ENCODE assay signal across 11 cellular contexts in genomic region chr12:50201987-50202521, GRCh38. TPM values are rescaled to one million over a fixed set of nuclear protein-coding genes. Genes with fewer than 3 reads are reported as not detected.
DNase-seq lines count a peak whose midpoint lies in the region; FAIRE-seq and TF ChIP-seq lines count a peak whose summit lies in the region.
"Had no signal": no experiment of that assay in that cellular context is flagged by ENCODE, and none has a peak within 500 bp of the region (broad histone marks: within the 10 kb centered on the region; RNA-seq: fewer than 3 reads in every experiment).

No MANE protein-coding gene starts in this region.

- no peak overlapping the region for H3K9ac ChIP-seq in neuronal stem cell (ENCODE audit: low read depth, low read length, poor library complexity)

- H4K91ac ChIP-seq in neuronal stem cell (ENCODE audit: low read depth, low read length, poor library complexity): no peak overlapping the region

- no peak overlapping the region for H3K14ac ChIP-seq in neuronal stem cell (ENCODE audit: low read length)

- no peak overlapping the region for H2BK120ac ChIP-seq in neuronal stem cell (ENCODE audit: low read depth, low read length)

- DNase-seq in AG10803 (ENCODE audit: low read depth) (peak; percentile 86), LHCN-M2 (ENCODE audit: low read depth) (peak; percentile 55), chondrocyte (ENCODE audit: low spot score) (no peak), mucosa of gallbladder (ENCODE audit: low spot score) (peak; percentile 21), neuronal stem cell (ENCODE audit: low spot score) (no peak), inferior parietal cortex (ENCODE audit: extremely low spot score) (no peak), GM19239 (ENCODE audit: insufficient read length, low spot score) (no peak)
- DNase-seq in activated CD4-positive, alpha-beta T cell treated with anti-CD3 and anti-CD28 coated beads, Interleukin-2, amount 10 ng/mL, durations not matched to agents 7 days and 5 days: no peak
- DNase-seq: DND-41 had no signal

- H3K4me3 ChIP-seq in AG10803 (ENCODE audit: low read length): no peak overlapping the region
- H3K4me3 ChIP-seq in neuronal stem cell (ENCODE audit: low read length in 2 of 2): no peak overlapping the region

- no peak overlapping the region for H4K8ac ChIP-seq in neuronal stem cell (ENCODE audit: low read depth, low read length)

- H3K27ac Mint-ChIP-seq in chondrocyte (ENCODE audit: unreplicated experiment): peak overlapping the region; percentile 83
- H3K27ac Mint-ChIP-seq in activated CD4-positive, alpha-beta T cell treated with anti-CD3 and anti-CD28 coated beads, Interleukin-2, amount 10 ng/mL, durations not matched to agents 7 days and 5 days: no peak overlapping the region
- H3K27ac Mint-ChIP-seq: dendritic cell treated with granulocyte-macrophage colony-stimulating factor and Interleukin-4, amounts not matched to agents 40 ng/mL and 50 ng/mL, for 4 days had no signal

- no peak overlapping the region for H3K4ac ChIP-seq in neuronal stem cell (ENCODE audit: low read length)

- CTCF ChIA-PET in activated CD4-positive, alpha-beta T cell treated with anti-CD3 and anti-CD28 coated beads, Interleukin-2, amount 10 ng/mL, durations not matched to agents 7 days and 5 days (lab: Charles Lee): interaction anchor here (2.2 kb wide), 1 partner anchor 91 kb away, joined by 5 read pairs; no protein-coding TSS in a partner anchor

- no peak for TF ChIP-seq CTCF in AG10803 (conservative IDR thresholded peaks at IDR 0.05; ENCODE audit: low read length)
- TF ChIP-seq CTCF in chondrocyte (IDR thresholded peaks at IDR 0.05): no peak

- no peak overlapping the region for H2BK12ac ChIP-seq in neuronal stem cell (ENCODE audit: low read length)

- no peaks in the 10 kb centered on the region for H3K27me3 Mint-ChIP-seq in chondrocyte (ENCODE audit: low read depth)
- H3K27me3 Mint-ChIP-seq in activated CD4-positive, alpha-beta T cell treated with anti-CD3 and anti-CD28 coated beads, Interleukin-2, amount 10 ng/mL, durations not matched to agents 7 days and 5 days: no peaks in the 10 kb centered on the region
- H3K27me3 Mint-ChIP-seq: dendritic cell treated with granulocyte-macrophage colony-stimulating factor and Interleukin-4, amounts not matched to agents 40 ng/mL and 50 ng/mL, for 4 days had no signal

- H3K4me3 Mint-ChIP-seq in chondrocyte (ENCODE audit: unreplicated experiment): no peak overlapping the region
- no peak overlapping the region for H3K4me3 Mint-ChIP-seq in activated CD4-positive, alpha-beta T cell treated with anti-CD3 and anti-CD28 coated beads, Interleukin-2, amount 10 ng/mL, durations not matched to agents 7 days and 5 days
- H3K4me3 Mint-ChIP-seq: dendritic cell treated with granulocyte-macrophage colony-stimulating factor and Interleukin-4, amounts not matched to agents 40 ng/mL and 50 ng/mL, for 4 days had no signal

- H2AFZ ChIP-seq in neuronal stem cell (ENCODE audit: low read length): no peak overlapping the region

- H2BK5ac ChIP-seq in neuronal stem cell (ENCODE audit: low read length): no peak overlapping the region

- H3K36me3 ChIP-seq in neuronal stem cell (replicated peaks in 1 of 2; ENCODE audit: control insufficient read depth in 2 of 2, insufficient read depth in 2 of 2, low read length in 2 of 2): peaks cover 13 to 84% of the 10 kb centered on the region in 2 donors

- no peak overlapping the region for H2BK15ac ChIP-seq in neuronal stem cell (ENCODE audit: low read length)

- no peaks in the 10 kb centered on the region for H3K4me1 ChIP-seq in neuronal stem cell (ENCODE audit: control insufficient read depth in 2 of 2, insufficient read depth in 1 of 2, low read depth in 1 of 2, low read length in 2 of 2)

- H3K18ac ChIP-seq in neuronal stem cell (ENCODE audit: low read length): no peak overlapping the region

- POLR2A ChIA-PET in activated CD4-positive, alpha-beta T cell treated with anti-CD3 and anti-CD28 coated beads, Interleukin-2, amount 10 ng/mL, durations not matched to agents 7 days and 5 days (lab: Charles Lee): no interaction called here

- H3K4me1 Mint-ChIP-seq in chondrocyte (ENCODE audit: low read depth): peaks cover 31% of the 10 kb centered on the region
- H3K4me1 Mint-ChIP-seq in activated CD4-positive, alpha-beta T cell treated with anti-CD3 and anti-CD28 coated beads, Interleukin-2, amount 10 ng/mL, durations not matched to agents 7 days and 5 days: no peaks in the 10 kb centered on the region

- H3K27ac ChIP-seq in neuronal stem cell (replicated peaks; ENCODE audit: low read length): no peak overlapping the region
- H3K27ac ChIP-seq: HL-60 had no signal

- no peak overlapping the region for H2AK5ac ChIP-seq in neuronal stem cell (ENCODE audit: low read depth, low read length)

- no CpG with 5 or more reads among the region's 3 CpGs for WGBS in neuronal stem cell (ENCODE audit: extremely low coverage in 2 of 2, insufficient read length in 2 of 2, insufficient replicate concordance in 1 of 2), 2 donors

- H3K9me3 Mint-ChIP-seq in chondrocyte (ENCODE audit: low read depth): no peaks in the 10 kb centered on the region
- no peaks in the 10 kb centered on the region for H3K9me3 Mint-ChIP-seq in activated CD4-positive, alpha-beta T cell treated with anti-CD3 and anti-CD28 coated beads, Interleukin-2, amount 10 ng/mL, durations not matched to agents 7 days and 5 days
- H3K9me3 Mint-ChIP-seq: dendritic cell treated with granulocyte-macrophage colony-stimulating factor and Interleukin-4, amounts not matched to agents 40 ng/mL and 50 ng/mL, for 4 days had no signal

- no peaks in the 10 kb centered on the region for H3K9me3 ChIP-seq in neuronal stem cell (replicated peaks in 1 of 2; ENCODE audit: control insufficient read depth in 2 of 2, insufficient read depth in 1 of 2, low read depth in 1 of 2, low read length in 2 of 2)

- H3K36me3 Mint-ChIP-seq in chondrocyte (ENCODE audit: low read depth): peaks cover 23% of the 10 kb centered on the region
- H3K36me3 Mint-ChIP-seq in activated CD4-positive, alpha-beta T cell treated with anti-CD3 and anti-CD28 coated beads, Interleukin-2, amount 10 ng/mL, durations not matched to agents 7 days and 5 days (ENCODE audit: low read depth): peaks cover 9% of the 10 kb centered on the region

- H3K79me1 ChIP-seq in neuronal stem cell (ENCODE audit: low read depth, low read length): no peaks in the 10 kb centered on the region

- no peak overlapping the region for H3K4me2 ChIP-seq in neuronal stem cell (ENCODE audit: insufficient read depth, low read length, poor library complexity, severe bottlenecking)

- no peak for FAIRE-seq in GM19239 (lab: Jason Lieb, UNC)

- H3K27me3 ChIP-seq in neuronal stem cell (ENCODE audit: control insufficient read depth in 3 of 3, insufficient read depth in 3 of 3, low read depth in 1 of 3, low read length in 3 of 3): no peaks in the 10 kb centered on the region

- H3K23ac ChIP-seq in neuronal stem cell (ENCODE audit: low read depth, low read length, poor library complexity): no peak overlapping the region

RNA-seq across cellular contexts. Expression of gene CERS5, which starts 34.9 kb away (rescaled TPM):
- total RNA-seq in LHCN-M2 (2014; rRNA removed) (30.7 and 30.8 TPM in 2 replicates), chondrocyte (77.2 to 81.3 TPM (median 80.9 TPM) in 3 replicates), mucosa of gallbladder (37.9 TPM)
- 48.6 TPM for polyA plus RNA-seq in LHCN-M2 (2012)
- 40.1 TPM for polyA plus RNA-seq in neuronal stem cell (2013, experiment 1 of 2)
- polyA plus RNA-seq in neuronal stem cell (2013, experiment 2 of 2): 38.0 TPM
- total RNA-seq in activated CD4-positive, alpha-beta T cell treated with anti-CD3 and anti-CD28 coated beads, Interleukin-2, amount 10 ng/mL, durations not matched to agents 7 days and 5 days: 10 to 100 TPM; 49.2 to 59.2 TPM

Comparison
In these comparisons a context has a peak if more than half of its experiments do, and no peak if none do; other contexts are left out.
1. DNase-seq: peak in AG10803 (single experiment), LHCN-M2 (single experiment) and mucosa of gallbladder (single experiment); none in chondrocyte (single experiment), neuronal stem cell (single experiment), inferior parietal cortex (single experiment), GM19239 (single experiment) and activated CD4-positive, alpha-beta T cell treated with anti-CD3 and anti-CD28 coated beads, Interleukin-2, amount 10 ng/mL, durations not matched to agents 7 days and 5 days (single experiment).